Comparison of ENCODE assay signal across 8 cellular contexts in genomic region chr14:104676694-104677505, GRCh38. TPM values are rescaled to one million over a fixed set of nuclear protein-coding genes. Genes with fewer than 3 reads are reported as not detected.
DNase-seq lines count a peak whose midpoint lies in the region; TF ChIP-seq lines count a peak whose summit lies in the region.

No MANE protein-coding gene starts in this region.

- H3K79me2 ChIP-seq in PC-9 (ENCODE audit: low read depth) = no peaks in the 10 kb centered on the region

- DNase-seq in NCI-H2171 treated with DMSO at 0.1 percent for 48 hours (lab: John Stamatoyannopoulos, UW) = peak; percentile 26
- no peak for DNase-seq in NCI-H2171 (lab: John Stamatoyannopoulos, UW)
- DNase-seq in PC-9 = no peak
- DNase-seq in nephron progenitor cell = peak; percentile 55
- peak; percentile 58 for DNase-seq in ureter (ENCODE audit: low spot score)
- DNase-seq in A172 (ENCODE audit: low spot score) = no peak
- no peak for DNase-seq in HuH-7.5 (ENCODE audit: low spot score)

- H3K4me2 ChIP-seq in PC-9 = peak overlapping the region; percentile 86

- H3K9me2 ChIP-seq in PC-9 (ENCODE audit: insufficient read depth) = no peaks in the 10 kb centered on the region

- peaks cover 13% of the 10 kb centered on the region for H3K27me3 Mint-ChIP-seq in dendritic cell treated with granulocyte-macrophage colony-stimulating factor and Interleukin-4, amounts not matched to agents 40 ng/mL and 50 ng/mL, for 4 days
- peaks cover 13% of the 10 kb centered on the region for H3K27me3 Mint-ChIP-seq in nephron progenitor cell (ENCODE audit: low read depth, poor library complexity)

- H3K36me3 ChIP-seq in PC-9 (ENCODE audit: low read depth) = no peaks in the 10 kb centered on the region

- no peaks in the 10 kb centered on the region for H3K9me3 Mint-ChIP-seq in dendritic cell treated with granulocyte-macrophage colony-stimulating factor and Interleukin-4, amounts not matched to agents 40 ng/mL and 50 ng/mL, for 4 days
- H3K9me3 Mint-ChIP-seq in nephron progenitor cell = peaks cover 8% of the 10 kb centered on the region

- peak overlapping the region; percentile 84 for H3K4me3 Mint-ChIP-seq in dendritic cell treated with granulocyte-macrophage colony-stimulating factor and Interleukin-4, amounts not matched to agents 40 ng/mL and 50 ng/mL, for 4 days
- peak overlapping the region; percentile 78 for H3K4me3 Mint-ChIP-seq in nephron progenitor cell

- H2AFZ ChIP-seq in PC-9 = no peak overlapping the region

- H3K27ac Mint-ChIP-seq in dendritic cell treated with granulocyte-macrophage colony-stimulating factor and Interleukin-4, amounts not matched to agents 40 ng/mL and 50 ng/mL, for 4 days = peak overlapping the region; percentile 97
- peak overlapping the region; percentile 90 for H3K27ac Mint-ChIP-seq in nephron progenitor cell

- intact Hi-C loops in PC-9 (cut with micrococcal nuclease; ENCODE audit: unreplicated experiment) = no loop called here
- intact Hi-C loops in dendritic cell treated with granulocyte-macrophage colony-stimulating factor and Interleukin-4, amounts not matched to agents 40 ng/mL and 50 ng/mL, for 4 days (cut with micrococcal nuclease) = no loop called here

- peak overlapping the region; percentile 68; the same call in 1 of the 2 replicates for H3K4me3 ChIP-seq in PC-9

- no peaks in the 10 kb centered on the region for H3K36me3 Mint-ChIP-seq in dendritic cell treated with granulocyte-macrophage colony-stimulating factor and Interleukin-4, amounts not matched to agents 40 ng/mL and 50 ng/mL, for 4 days (ENCODE audit: low read depth)
- no peaks in the 10 kb centered on the region for H3K36me3 Mint-ChIP-seq in nephron progenitor cell (ENCODE audit: low read depth)

- peaks cover 11% of the 10 kb centered on the region; the same call in 1 of the 2 replicates for H3F3A ChIP-seq in PC-9 (ENCODE audit: insufficient read depth, low read depth)

- BruUV-seq in PC-9 (replicated peaks; lab: Mats Ljungman, UMichigan) = no TSS peak

- POLR2A ChIA-PET in PC-9 (lab: Charles Lee; ENCODE audit: unreplicated experiment) = interaction anchor here (1.3 to 1.8 kb wide), 2 partner anchors 11 to 18 kb away, joined by 12 to 13 read pairs; no protein-coding TSS in a partner anchor

- H3K4me1 ChIP-seq in PC-9 (replicated peaks; ENCODE audit: insufficient read depth) = peaks cover 40% of the 10 kb centered on the region

- no peaks in the 10 kb centered on the region for H4K20me1 ChIP-seq in PC-9 (ENCODE audit: insufficient read depth)

- CTCF ChIA-PET in PC-9 (lab: Charles Lee) = no interaction called here

- no peak for TF ChIP-seq CTCF in PC-9 (conservative IDR thresholded peaks at IDR 0.05)
- TF ChIP-seq CTCF in nephron progenitor cell (IDR thresholded peaks at IDR 0.05) = no peak

- H3K27me3 ChIP-seq in PC-9 (ENCODE audit: insufficient read depth, low read depth) = no peaks in the 10 kb centered on the region

- H3K9me3 ChIP-seq in PC-9 (ENCODE audit: insufficient read depth, low read depth) = no peaks in the 10 kb centered on the region

- H3K27ac ChIP-seq in PC-9 = peak overlapping the region; percentile 91

- H3K4me1 Mint-ChIP-seq in dendritic cell treated with granulocyte-macrophage colony-stimulating factor and Interleukin-4, amounts not matched to agents 40 ng/mL and 50 ng/mL, for 4 days (ENCODE audit: low read depth) = peaks cover 84% of the 10 kb centered on the region
- peaks cover 59% of the 10 kb centered on the region for H3K4me1 Mint-ChIP-seq in nephron progenitor cell

RNA-seq across cellular contexts. Expression of gene INF2, which starts 12.5 kb away (rescaled TPM):
- total RNA-seq in PC-9 (2021) (107 and 113 TPM in 2 replicates), ureter (81.6 TPM)
- total RNA-seq in A172 (2014; rRNA removed; shearing (Covaris generic)) = 93.1 and 98.0 TPM in 2 replicates

RNA-seq across cellular contexts. Expression of gene ADSS1, which starts 47.1 kb away (rescaled TPM):
- 5.8 and 11.5 TPM in 2 replicates for total RNA-seq in PC-9 (2021)
- 11.0 TPM for total RNA-seq in ureter
- 3.4 and 3.7 TPM in 2 replicates for total RNA-seq in A172 (2014; rRNA removed; shearing (Covaris generic))

Comparison
In these comparisons a context has a peak if more than half of its experiments do, and no peak if none do; other contexts are left out.
1. DNase-seq: peak in NCI-H2171 treated with DMSO at 0.1 percent for 48 hours (single experiment), nephron progenitor cell (single experiment) and ureter (single experiment); none in NCI-H2171 (single experiment), PC-9 (0 of 2), A172 (single experiment) and HuH-7.5 (single experiment).